In genomic region chr2:127175406-127175805, GRCh38 we compare ENCODE assay signal across 12 cellular contexts. TPM values are rescaled to one million over a fixed set of nuclear protein-coding genes. Genes with fewer than 3 reads are reported as not detected.
DNase-seq lines count a peak whose midpoint lies in the region; ATAC-seq and TF ChIP-seq lines count a peak whose summit lies in the region.
"Had no signal": no experiment of that assay in that cellular context is flagged by ENCODE, and none has a peak within 500 bp of the region (broad histone marks: within the 10 kb centered on the region; RNA-seq: fewer than 3 reads in every experiment).

No MANE protein-coding gene starts in this region.

- DNase-seq in chondrocyte (ENCODE audit: low spot score) (no peak), hepatocyte (ENCODE audit: low spot score) (peak; percentile 72), gastrocnemius medialis (peak in 1 of 2 donors; percentile 30), NCI-H128 (lab: John Stamatoyannopoulos, UW; ENCODE audit: unreplicated experiment) (no peak)
- DNase-seq in activated naive CD8-positive, alpha-beta T cell treated with anti-CD3 and anti-CD28 coated beads for 36 hours = no peak
- DNase-seq in effector memory CD8-positive, alpha-beta T cell = no peak
- DNase-seq: C1 segment of cervical spinal cord, NCI-H2081 treated with DMSO at 0.1 percent for 48 hours, PC-9 had no signal

- peaks cover 12 to 34% (median 24%) of the 10 kb centered on the region in 10 experiments for H3K4me1 ChIP-seq in BLaER1 treated with 17β-estradiol and CSF1 and Interleukin-3, amounts not matched to agents 10 nM and 100 nM
- H3K4me1 ChIP-seq in hepatocyte (ENCODE audit: insufficient read depth) (peaks cover 20% of the 10 kb centered on the region), gastrocnemius medialis (peaks cover 31 to 40% of the 10 kb centered on the region in 2 donors)

- no peak for ATAC-seq in gastrocnemius medialis
- no peak for ATAC-seq in GM18502 (IDR thresholded peaks at IDR 0.05; ENCODE audit: poor library complexity, unreplicated experiment)
- no peak for ATAC-seq in effector memory CD8-positive, alpha-beta T cell (replicated peaks)

- no peaks in the 10 kb centered on the region for H3K27me3 ChIP-seq in BLaER1 treated with 17β-estradiol and CSF1 and Interleukin-3, amounts not matched to agents 10 nM and 100 nM
- H3K27me3 ChIP-seq in hepatocyte (no peaks in the 10 kb centered on the region), gastrocnemius medialis (no peaks in the 10 kb centered on the region)

- H4K20me1 ChIP-seq in BLaER1 treated with 17β-estradiol and CSF1 and Interleukin-3, amounts not matched to agents 10 nM and 100 nM = no peaks in the 10 kb centered on the region
- no peaks in the 10 kb centered on the region for H4K20me1 ChIP-seq in hepatocyte (ENCODE audit: insufficient read depth, poor library complexity, severe bottlenecking)

- TF ChIP-seq CTCF in chondrocyte (IDR thresholded peaks at IDR 0.05) (no peak), hepatocyte (IDR thresholded peaks at IDR 0.05; ENCODE audit: poor library complexity) (no peak), gastrocnemius medialis (IDR thresholded peaks at IDR 0.05 in 4 of 5, conservative IDR thresholded peaks at IDR 0.05 in 1 of 5) (no peak)

- intact Hi-C loops in gastrocnemius medialis (cut with DNase I; ENCODE audit: low total_unique reads) = no loop called here

- peaks cover 6% of the 10 kb centered on the region for H3K36me3 Mint-ChIP-seq in chondrocyte (ENCODE audit: low read depth)
- no peaks in the 10 kb centered on the region for H3K36me3 Mint-ChIP-seq in activated naive CD8-positive, alpha-beta T cell treated with anti-CD3 and anti-CD28 coated beads for 36 hours
- no peaks in the 10 kb centered on the region for H3K36me3 Mint-ChIP-seq in effector memory CD8-positive, alpha-beta T cell (ENCODE audit: insufficient read depth)

- H3K9ac ChIP-seq in BLaER1 treated with 17β-estradiol and CSF1 and Interleukin-3, amounts not matched to agents 10 nM and 100 nM = no peak overlapping the region

- no peaks in the 10 kb centered on the region for H3K27me3 Mint-ChIP-seq in chondrocyte (ENCODE audit: low read depth)
- no peaks in the 10 kb centered on the region for H3K27me3 Mint-ChIP-seq in activated naive CD8-positive, alpha-beta T cell treated with anti-CD3 and anti-CD28 coated beads for 36 hours
- peaks cover 16 to 31% of the 10 kb centered on the region in 2 donors for H3K27me3 Mint-ChIP-seq in effector memory CD8-positive, alpha-beta T cell

- peaks cover 14% of the 10 kb centered on the region for H3K9me3 Mint-ChIP-seq in chondrocyte (ENCODE audit: low read depth)
- peaks cover 2% of the 10 kb centered on the region for H3K9me3 Mint-ChIP-seq in activated naive CD8-positive, alpha-beta T cell treated with anti-CD3 and anti-CD28 coated beads for 36 hours
- peaks cover under 1 to 6% of the 10 kb centered on the region in 2 donors for H3K9me3 Mint-ChIP-seq in effector memory CD8-positive, alpha-beta T cell

- H3K4me1 Mint-ChIP-seq in chondrocyte (ENCODE audit: low read depth) = peaks cover 47% of the 10 kb centered on the region
- H3K4me1 Mint-ChIP-seq in activated naive CD8-positive, alpha-beta T cell treated with anti-CD3 and anti-CD28 coated beads for 36 hours = no peaks in the 10 kb centered on the region
- H3K4me1 Mint-ChIP-seq in effector memory CD8-positive, alpha-beta T cell (ENCODE audit: low read depth in 2 of 2) = no peaks in the 10 kb centered on the region

- 55% methylated on average over 7 of the region's 7 CpGs for WGBS in hepatocyte (ENCODE audit: low lambda C conversion rate, missing lambda C conversion rate)

- in situ Hi-C loops in gastrocnemius medialis (cut with MboI; ENCODE audit: low sequenced_read_pairs in 4 of 4) = no loop called here

- no peaks in the 10 kb centered on the region for H3K9me2 ChIP-seq in hepatocyte (replicated peaks; ENCODE audit: insufficient read depth)

- no peak for TF ChIP-seq POLR2A in gastrocnemius medialis (IDR thresholded peaks at IDR 0.05)

- H2AFZ ChIP-seq in hepatocyte = no peak overlapping the region
- H2AFZ ChIP-seq: PC-9 had no signal

- H3K4me3 Mint-ChIP-seq in chondrocyte (ENCODE audit: unreplicated experiment) = no peak overlapping the region
- no peak overlapping the region for H3K4me3 Mint-ChIP-seq in activated naive CD8-positive, alpha-beta T cell treated with anti-CD3 and anti-CD28 coated beads for 36 hours
- H3K4me3 Mint-ChIP-seq in effector memory CD8-positive, alpha-beta T cell = no peak overlapping the region

- H3K4me2 ChIP-seq in BLaER1 treated with 17β-estradiol and CSF1 and Interleukin-3, amounts not matched to agents 10 nM and 100 nM = peak overlapping the region in 8 of 11 experiments; percentile 12 to 66 (median 52); a peak in 15 of 22 replicates
- H3K4me2 ChIP-seq in hepatocyte = peak overlapping the region; percentile 48
- H3K4me2 ChIP-seq: PC-9 had no signal

- H3K79me2 ChIP-seq in hepatocyte = no peaks in the 10 kb centered on the region

- peaks cover 0 to 4% (median 2%) of the 10 kb centered on the region in 11 experiments; a peak in 14 of 22 replicates for H3K9me3 ChIP-seq in BLaER1 treated with 17β-estradiol and CSF1 and Interleukin-3, amounts not matched to agents 10 nM and 100 nM (replicated peaks in 1 of 11)
- H3K9me3 ChIP-seq in hepatocyte (ENCODE audit: low read depth) (no peaks in the 10 kb centered on the region), gastrocnemius medialis (no peaks in the 10 kb centered on the region)
- H3K9me3 ChIP-seq: thoracic aorta had no signal

- H3K27ac ChIP-seq in BLaER1 treated with 17β-estradiol and CSF1 and Interleukin-3, amounts not matched to agents 10 nM and 100 nM = no peak overlapping the region
- H3K27ac ChIP-seq in hepatocyte (peak overlapping the region; percentile 97), gastrocnemius medialis (peak overlapping the region; percentile 25 to 61 (median 58))
- H3K27ac ChIP-seq: PC-9, thoracic aorta had no signal

- H3K27ac Mint-ChIP-seq in chondrocyte (ENCODE audit: unreplicated experiment) = peak overlapping the region; percentile 90
- H3K27ac Mint-ChIP-seq in activated naive CD8-positive, alpha-beta T cell treated with anti-CD3 and anti-CD28 coated beads for 36 hours = no peak overlapping the region
- no peak overlapping the region for H3K27ac Mint-ChIP-seq in effector memory CD8-positive, alpha-beta T cell

- no peak overlapping the region for H3K4me3 ChIP-seq in BLaER1 treated with 17β-estradiol and CSF1 and Interleukin-3, amounts not matched to agents 10 nM and 100 nM
- H3K4me3 ChIP-seq in hepatocyte (no peak overlapping the region), gastrocnemius medialis (no peak overlapping the region)
- H3K4me3 ChIP-seq: PC-9, thoracic aorta had no signal

- H3K36me3 ChIP-seq in BLaER1 treated with 17β-estradiol and CSF1 and Interleukin-3, amounts not matched to agents 10 nM and 100 nM = no peaks in the 10 kb centered on the region
- H3K36me3 ChIP-seq in hepatocyte (replicated peaks; ENCODE audit: insufficient read depth, low read depth) (no peaks in the 10 kb centered on the region), gastrocnemius medialis (no peaks in the 10 kb centered on the region)
- H3K36me3 ChIP-seq: thoracic aorta had no signal

RNA-seq across cellular contexts. Expression of gene CYP27C1, which starts 44.7 kb away (rescaled TPM):
- total RNA-seq in chondrocyte = 11.7 to 17.2 TPM (median 13.4 TPM) in 3 replicates
- 0.56 and 1.2 TPM in 2 replicates for total RNA-seq in hepatocyte
- polyA plus RNA-seq in hepatocyte = 1.3 and 1.4 TPM in 2 replicates
- total RNA-seq in gastrocnemius medialis = not detected
- total RNA-seq in activated naive CD8-positive, alpha-beta T cell treated with anti-CD3 and anti-CD28 coated beads for 36 hours = not detected

Comparison
In these comparisons a context has a peak if more than half of its experiments do, and no peak if none do; other contexts are left out.
1. H3K27ac ChIP-seq: peak in hepatocyte (single experiment) and gastrocnemius medialis (4 of 4); none in BLaER1 treated with 17β-estradiol and CSF1 and Interleukin-3, amounts not matched to agents 10 nM and 100 nM (0 of 11).